21 cellular contexts compared by ENCODE assay signal in the genomic region with DNA sequence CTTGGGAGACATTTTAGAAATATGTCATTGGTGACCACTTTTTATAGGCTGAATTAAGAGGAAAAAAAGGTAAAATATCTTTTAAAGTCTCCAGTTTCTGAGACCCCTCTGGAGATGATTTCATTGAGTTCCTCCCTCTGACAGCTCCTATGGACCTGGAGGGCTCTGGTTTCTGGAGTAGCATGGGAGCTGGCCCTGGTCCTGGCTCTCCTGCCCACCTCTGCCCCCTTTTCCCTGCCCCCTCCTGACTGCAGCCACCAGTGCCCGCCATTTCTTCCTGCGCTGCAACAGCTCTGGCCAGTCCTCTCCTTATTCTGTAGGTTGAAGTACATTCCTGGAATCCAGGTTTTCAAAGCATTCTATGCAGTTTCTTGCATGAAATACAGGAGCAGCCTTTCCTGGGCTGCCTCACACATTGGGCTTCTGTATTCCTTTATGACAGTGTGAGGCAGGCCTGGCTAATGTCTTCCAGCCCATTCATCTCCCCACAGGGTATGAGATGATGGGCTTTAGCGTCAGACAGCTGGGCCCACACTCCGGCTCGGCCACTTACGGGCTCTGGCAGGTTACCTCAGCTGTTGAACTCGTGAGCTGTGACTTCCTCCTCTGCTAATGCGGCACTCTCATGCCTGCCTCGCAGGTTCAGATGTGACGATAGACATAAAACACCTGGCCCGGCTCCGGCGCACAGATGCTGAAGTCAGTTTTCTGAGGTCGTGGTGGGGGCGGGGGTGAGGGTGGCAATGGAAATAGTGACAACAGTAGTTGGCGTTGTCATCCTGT.
DNase-seq lines count a peak whose midpoint lies in the region; ATAC-seq, FAIRE-seq and TF ChIP-seq lines count a peak whose summit lies in the region.
"Had no signal": no experiment of that assay in that cellular context is flagged by ENCODE, and none has a peak within 500 bp of the region (broad histone marks: within the 10 kb centered on the region; RNA-seq: fewer than 3 reads in every experiment).

No MANE protein-coding gene starts in this region.

- TF ChIP-seq RAD21 in GM12878 (IDR thresholded peaks at IDR 0.05; ENCODE audit: insufficient read depth, low read depth, low read length): no peak

- 87% methylated on average over 16 of the region's 16 CpGs for WGBS in GM12878 (ENCODE audit: insufficient coverage, insufficient replicate concordance, low lambda C conversion rate, missing lambda C conversion rate)

- no peak for TF ChIP-seq POLR2A in GM12878 (IDR thresholded peaks at IDR 0.05; ENCODE audit: low read depth, low read length)

- H3K79me2 ChIP-seq in GM12878 (ENCODE audit: control insufficient read depth, insufficient read depth, low read length): no peaks in the 10 kb centered on the region
- H3K79me2 ChIP-seq: parathyroid adenoma had no signal

- POLR2A ChIA-PET in GM12878 (lab: Charles Lee): no interaction called here

- SMC1A ChIA-PET in GM12878 (lab: Charles Lee; ENCODE audit: uncharacterized antibody, unreplicated experiment): no interaction called here

- no peak for TF ChIP-seq EP300 in GM12878 (IDR thresholded peaks at IDR 0.05; ENCODE audit: borderline replicate concordance in 1 of 2, control insufficient read depth in 1 of 2, low read depth in 2 of 2, low read length in 2 of 2)

- no peak overlapping the region for H3K27ac ChIP-seq in BLaER1
- no peak overlapping the region for H3K27ac ChIP-seq in GM12878 (ENCODE audit: control insufficient read depth, insufficient read depth)
- H3K27ac ChIP-seq: adrenal gland, parathyroid adenoma, thyroid gland had no signal

- no peaks in the 10 kb centered on the region for H3K27me3 ChIP-seq in BLaER1
- H3K27me3 ChIP-seq in GM12878 (replicated peaks in 1 of 2; ENCODE audit: control insufficient read depth in 2 of 2, insufficient read depth in 2 of 2, low read length in 1 of 2): no peaks in the 10 kb centered on the region
- H3K27me3 ChIP-seq: adrenal gland, thyroid gland had no signal

- H3K36me3 ChIP-seq in BLaER1 (peaks cover 42% of the 10 kb centered on the region), GM12878 (ENCODE audit: control insufficient read depth in 2 of 2, insufficient read depth in 2 of 2, low read length in 1 of 2) (no peaks in the 10 kb centered on the region; a peak in 1 of 4 replicates)
- H3K36me3 ChIP-seq: adrenal gland, thyroid gland had no signal

- H3K4me3 Mint-ChIP-seq in nephron progenitor cell: no peak overlapping the region
- H3K4me3 Mint-ChIP-seq: activated CD4-positive, alpha-beta T cell treated with anti-CD3 and anti-CD28 coated beads, Interleukin-2, amount 10 ng/mL, durations not matched to agents 7 days and 5 days; H9 had no signal

- in situ Hi-C loops in GM12878 (cut with MboI): no loop called here

- no peaks in the 10 kb centered on the region for H3K4me1 Mint-ChIP-seq in nephron progenitor cell
- H3K4me1 Mint-ChIP-seq: activated CD4-positive, alpha-beta T cell treated with anti-CD3 and anti-CD28 coated beads, Interleukin-2, amount 10 ng/mL, durations not matched to agents 7 days and 5 days; H9 had no signal

- peak overlapping the region; percentile 14 for H3K27ac Mint-ChIP-seq in nephron progenitor cell
- H3K27ac Mint-ChIP-seq: activated CD4-positive, alpha-beta T cell treated with anti-CD3 and anti-CD28 coated beads, Interleukin-2, amount 10 ng/mL, durations not matched to agents 7 days and 5 days; H9; naive thymus-derived CD4-positive, alpha-beta T cell had no signal

- no peak for TF ChIP-seq CTCF in GM12878 (IDR thresholded peaks at IDR 0.05 in 2 of 3, conservative IDR thresholded peaks at IDR 0.05 in 1 of 3; ENCODE audit: control insufficient read depth in 2 of 3, extremely low read depth in 1 of 3, insufficient read depth in 1 of 3, low read depth in 3 of 3, low read length in 3 of 3)
- TF ChIP-seq CTCF in nephron progenitor cell (IDR thresholded peaks at IDR 0.05): no peak

- H3K9ac ChIP-seq in BLaER1: no peak overlapping the region
- H3K9ac ChIP-seq in GM12878 (ENCODE audit: control insufficient read depth, insufficient read depth, low read length): no peak overlapping the region
- H3K9ac ChIP-seq: parathyroid adenoma had no signal

- FAIRE-seq in GM12878 (lab: Jason Lieb, UNC): no peak
- FAIRE-seq: HTR-8/SVneo had no signal

- H3K36me3 Mint-ChIP-seq in nephron progenitor cell (ENCODE audit: low read depth): peaks cover 5% of the 10 kb centered on the region

- CTCF ChIA-PET in GM12878 (lab: Yijun Ruan, JAX): no interaction called here

- H3K4me3 ChIP-seq in BLaER1 (no peak overlapping the region), GM12878 (no peak overlapping the region)
- H3K4me3 ChIP-seq: adrenal gland, thyroid gland had no signal

- H3K9me3 Mint-ChIP-seq in nephron progenitor cell: peaks cover 5% of the 10 kb centered on the region
- H3K9me3 Mint-ChIP-seq: H9 had no signal

- no peak for DNase-seq in GM12878 (ENCODE audit: low read depth, low spot score)
- no peak for DNase-seq in nephron progenitor cell
- DNase-seq in mucosa of gallbladder (ENCODE audit: low spot score): no peak
- no peak for DNase-seq in NCI-H1105 (lab: John Stamatoyannopoulos, UW)
- DNase-seq: activated CD4-positive, alpha-beta T cell treated with anti-CD3 and anti-CD28 coated beads, Interleukin-2, amount 10 ng/mL, durations not matched to agents 7 days and 5 days; activated gamma-delta T cell treated with Interleukin-2 at 50 U/mL for 16 hours; DMS79 treated with DMSO at 0.1 percent for 48 hours; H9; hippocampal formation; naive thymus-derived CD4-positive, alpha-beta T cell; NCI-H1092; NCI-H2029 treated with DMSO at 0.1 percent for 48 hours; stimulated activated CD4-positive, alpha-beta T cell treated with anti-CD3 and anti-CD28 coated beads, Interleukin-1b, Interleukin-23, amount 100 ng/mL, for 48 hours; stimulated activated naive CD4-positive, alpha-beta T cell; thyroid gland had no signal

- ATAC-seq in HG02870 (IDR thresholded peaks at IDR 0.05; ENCODE audit: unreplicated experiment) (peak; percentile 80), GM12878 (no peak), HG02938 (IDR thresholded peaks at IDR 0.05; ENCODE audit: unreplicated experiment) (no peak)
- ATAC-seq: naive thymus-derived CD4-positive, alpha-beta T cell had no signal

- RAD21 ChIA-PET in GM12878 (lab: Charles Lee; ENCODE audit: unreplicated experiment): no interaction called here

- H3K27me3 Mint-ChIP-seq in nephron progenitor cell (ENCODE audit: low read depth, poor library complexity): peaks cover 6% of the 10 kb centered on the region
- H3K27me3 Mint-ChIP-seq: activated CD4-positive, alpha-beta T cell treated with anti-CD3 and anti-CD28 coated beads, Interleukin-2, amount 10 ng/mL, durations not matched to agents 7 days and 5 days; naive thymus-derived CD4-positive, alpha-beta T cell had no signal

- H2AFZ ChIP-seq in GM12878 (ENCODE audit: control insufficient read depth, low read depth, low read length): no peak overlapping the region
- H2AFZ ChIP-seq: parathyroid adenoma had no signal

- H3K9me3 ChIP-seq in BLaER1 (no peaks in the 10 kb centered on the region), GM12878 (replicated peaks; ENCODE audit: control insufficient read depth, insufficient read depth, low read length) (no peaks in the 10 kb centered on the region)
- H3K9me3 ChIP-seq: adrenal gland, thyroid gland had no signal

- peak overlapping the region; percentile 26; the same call in 1 of the 2 replicates for H3K4me2 ChIP-seq in BLaER1
- H3K4me2 ChIP-seq in GM12878 (ENCODE audit: control insufficient read depth, insufficient read depth): no peak overlapping the region

- H3K4me1 ChIP-seq in BLaER1 (peaks cover 12% of the 10 kb centered on the region), GM12878 (ENCODE audit: control insufficient read depth, insufficient read depth, low read length) (no peaks in the 10 kb centered on the region)
- H3K4me1 ChIP-seq: adrenal gland, parathyroid adenoma, thyroid gland had no signal

- H4K20me1 ChIP-seq in BLaER1: peaks cover 44% of the 10 kb centered on the region; the same call in 1 of the 2 replicates
- no peaks in the 10 kb centered on the region for H4K20me1 ChIP-seq in GM12878 (ENCODE audit: control insufficient read depth, insufficient read depth)

- BruUV-seq in GM12878 (replicated peaks; lab: Mats Ljungman, UMichigan): no TSS peak

- intact Hi-C loops in GM12878 (cut with micrococcal nuclease; ENCODE audit: unreplicated experiment): no loop called here

TF ChIP-seq in GM12878, 131 proteins besides CTCF, POLR2A, EP300 and RAD21:
- TF ChIP-seq SMARCA5 (IDR thresholded peaks at IDR 0.05): no peak
- no peak for TF ChIP-seq LARP7 (IDR thresholded peaks at IDR 0.05)
- TF ChIP-seq REST (IDR thresholded peaks at IDR 0.05; ENCODE audit: low read depth, low read length): peak; percentile 11; the same call in 1 of the 2 replicates
- peak; percentile 41; the same call in 1 of the 2 replicates for TF ChIP-seq TCF12 (IDR thresholded peaks at IDR 0.05; ENCODE audit: low read depth, low read length)
- TF ChIP-seq SREBF2 (IDR thresholded peaks at IDR 0.05; ENCODE audit: low read length): no peak
